ENCODE assay signal across 2 cellular contexts in genomic region chr19:39315933-39316332, GRCh38.
A peak's percentile ranks its signal among the peaks of the same experiment; 100 is the strongest.
TF ChIP-seq lines count a peak whose summit lies in the region.

No MANE protein-coding gene starts in this region.

TF ChIP-seq in A549, 52 proteins besides CTCF, POLR2A, EP300 and RAD21:
- TF ChIP-seq CHD4 (IDR thresholded peaks at IDR 0.05; ENCODE audit: borderline replicate concordance) (no peak), HDAC2 (IDR thresholded peaks at IDR 0.05) (no peak), USF2 (IDR thresholded peaks at IDR 0.05) (no peak), BHLHE40 (IDR thresholded peaks at IDR 0.05; ENCODE audit: low read depth, low read length) (no peak), ELK1 (IDR thresholded peaks at IDR 0.05; ENCODE audit: low read depth, low read length) (no peak), RCOR1 (IDR thresholded peaks at IDR 0.05; ENCODE audit: low read depth, low read length) (no peak), NFE2L2 (conservative IDR thresholded peaks at IDR 0.05; ENCODE audit: low read length) (no peak), NPAS2 (CRISPR knock-in tag; IDR thresholded peaks at IDR 0.05; ENCODE audit: borderline replicate concordance) (no peak), KDM1A (IDR thresholded peaks at IDR 0.05; ENCODE audit: low read depth) (peak; percentile 66; the same call in 1 of the 2 replicates), MYC (IDR thresholded peaks at IDR 0.05; ENCODE audit: borderline replicate concordance, low read length) (no peak), ZFP36 (IDR thresholded peaks at IDR 0.05; ENCODE audit: borderline replicate concordance, partially characterized antibody) (peak; percentile 73), JUN (IDR thresholded peaks at IDR 0.05) (no peak)

TF ChIP-seq in K562, 482 proteins besides CTCF, POLR2A, EP300 and RAD21:
- TF ChIP-seq IFI16 (CRISPR knock-in tag; IDR thresholded peaks at IDR 0.05) (no peak), CLOCK (CRISPR knock-in tag; IDR thresholded peaks at IDR 0.05; ENCODE audit: borderline replicate concordance) (no peak), KDM1A (IDR thresholded peaks at IDR 0.05) (peak in 1 of 2 experiments; percentile 52; a peak in 1 of 4 replicates), BCOR (IDR thresholded peaks at IDR 0.05) (peak; percentile 91), THAP12 (CRISPR knock-in tag; IDR thresholded peaks at IDR 0.05) (no peak), KLF6 (CRISPR knock-in tag; IDR thresholded peaks at IDR 0.05; ENCODE audit: borderline replicate concordance) (no peak), CEBPZ (IDR thresholded peaks at IDR 0.05; ENCODE audit: borderline replicate concordance, low read depth, low read length) (no peak), SAFB2 (IDR thresholded peaks at IDR 0.05; ENCODE audit: borderline replicate concordance, low read depth, low read length, severe bottlenecking) (no peak), TEAD1 (CRISPR knock-in tag; IDR thresholded peaks at IDR 0.05) (no peak), ZFP36 (IDR thresholded peaks at IDR 0.05; ENCODE audit: low read depth, low read length, partially characterized antibody) (peak; percentile 53), EZH2 (IDR thresholded peaks at IDR 0.05; ENCODE audit: borderline replicate concordance, low read depth, low read length) (no peak), MNT (conservative IDR thresholded peaks at IDR 0.05) (no peak), HDAC2 (IDR thresholded peaks at IDR 0.05) (0 out of 2 replicates have a peak, but pooled peaks have one; percentile 32), SMARCA5 (IDR thresholded peaks at IDR 0.05) (peak; percentile 57; the same call in 1 of the 2 replicates), RBM25 (IDR thresholded peaks at IDR 0.05; ENCODE audit: low read depth, low read length, severe bottlenecking) (peak; percentile 76)
TF ChIP-seq in K562: peak in this region for 6.
